Comparison of ENCODE assay signal across 16 cellular contexts in genomic region chr13:35987572-35988513, GRCh38.
DNase-seq lines count a peak whose midpoint lies in the region; TF ChIP-seq lines count a peak whose summit lies in the region.
"Had no signal": no experiment of that assay in that cellular context is flagged by ENCODE, and none has a peak within 500 bp of the region (broad histone marks: within the 10 kb centered on the region; RNA-seq: fewer than 3 reads in every experiment).

No MANE protein-coding gene starts in this region.

- H3K27me3 Mint-ChIP-seq in mesothelial cell of epicardium (ENCODE audit: low read depth) = no peaks in the 10 kb centered on the region

- H3K4me1 Mint-ChIP-seq in mesothelial cell of epicardium = peaks cover 61% of the 10 kb centered on the region
- H3K4me1 Mint-ChIP-seq: activated naive CD8-positive, alpha-beta T cell treated with anti-CD3 and anti-CD28 coated beads, Interleukin-2, amount 50 U/mL, for 24 hours; IgD-negative memory B cell; stimulated activated naive B cell treated with anti-CD40 and anti-IgM and Interleukin-4, amounts not matched to agents 10 μg/mL and 1 μg/mL and 100 μg/mL, for 72 hours had no signal

- no peaks in the 10 kb centered on the region for H3K9me3 Mint-ChIP-seq in mesothelial cell of epicardium
- H3K9me3 Mint-ChIP-seq: activated naive CD8-positive, alpha-beta T cell treated with anti-CD3 and anti-CD28 coated beads, Interleukin-2, amount 50 U/mL, for 24 hours; IgD-negative memory B cell had no signal

- H3K27ac Mint-ChIP-seq in mesothelial cell of epicardium = peak overlapping the region; percentile 79
- H3K27ac Mint-ChIP-seq: activated naive CD8-positive, alpha-beta T cell treated with anti-CD3 and anti-CD28 coated beads, Interleukin-2, amount 50 U/mL, for 24 hours; activated T-cell treated with anti-CD3 and anti-CD28 coated beads, Interleukin-2, amount 50 U/mL, for 72 hours; IgD-negative memory B cell; stimulated activated naive B cell treated with anti-CD40 and anti-IgM and Interleukin-4, amounts not matched to agents 10 μg/mL and 1 μg/mL and 100 μg/mL, for 72 hours had no signal

- DNase-seq in H4 (ENCODE audit: low spot score) = peak; percentile 29
- DNase-seq in NCI-H2107 (lab: John Stamatoyannopoulos, UW) = peak; percentile 14
- DNase-seq in mesothelial cell of epicardium (ENCODE audit: low spot score in 2 of 2, unreplicated experiment in 2 of 2) = no peak
- no peak for DNase-seq in occipital lobe (lab: John Stamatoyannopoulos, UW)
- no peak for DNase-seq in NOMO-1 treated with dmso at 0.1 percent for 144 hours (lab: John Stamatoyannopoulos, UW; ENCODE audit: unreplicated experiment)
- DNase-seq in NCI-H1105 (lab: John Stamatoyannopoulos, UW) = no peak
- DNase-seq in HT-29 (ENCODE audit: low spot score) = no peak
- DNase-seq: activated CD4-positive, alpha-beta T cell treated with anti-CD3 and anti-CD28 coated beads, Interleukin-2, amount 50 U/mL, for 48 hours; activated naive CD8-positive, alpha-beta T cell treated with anti-CD3 and anti-CD28 coated beads, Interleukin-2, amount 50 U/mL, for 24 hours; activated T-cell treated with anti-CD3 and anti-CD28 coated beads, Interleukin-2, amount 50 U/mL, for 72 hours; effector memory CD4-positive, alpha-beta T cell; NCI-H1105 treated with DMSO at 0.1 percent for 48 hours; SIG-M5; stimulated activated naive B cell treated with anti-CD40 and anti-IgM and Interleukin-4, amounts not matched to agents 10 μg/mL and 1 μg/mL and 100 μg/mL, for 72 hours had no signal

- TF ChIP-seq CTCF in mesothelial cell of epicardium (IDR thresholded peaks at IDR 0.05; ENCODE audit: unreplicated experiment) = no peak

- no peaks in the 10 kb centered on the region for H3K36me3 Mint-ChIP-seq in mesothelial cell of epicardium
- H3K36me3 Mint-ChIP-seq: IgD-negative memory B cell; stimulated activated naive B cell treated with anti-CD40 and anti-IgM and Interleukin-4, amounts not matched to agents 10 μg/mL and 1 μg/mL and 100 μg/mL, for 72 hours had no signal

- no peak overlapping the region for H3K4me3 Mint-ChIP-seq in mesothelial cell of epicardium
- H3K4me3 Mint-ChIP-seq: activated naive CD8-positive, alpha-beta T cell treated with anti-CD3 and anti-CD28 coated beads, Interleukin-2, amount 50 U/mL, for 24 hours; activated T-cell treated with anti-CD3 and anti-CD28 coated beads, Interleukin-2, amount 50 U/mL, for 72 hours; IgD-negative memory B cell; stimulated activated naive B cell treated with anti-CD40 and anti-IgM and Interleukin-4, amounts not matched to agents 10 μg/mL and 1 μg/mL and 100 μg/mL, for 72 hours had no signal

- H3K27ac ChIP-seq in angular gyrus (ENCODE audit: low read depth, low read length) = peak overlapping the region; percentile 35

Comparison
In these comparisons a context has a peak if more than half of its experiments do, and no peak if none do; other contexts are left out.
1. DNase-seq: peak in H4 (single experiment) and NCI-H2107 (single experiment); none in mesothelial cell of epicardium (0 of 2), occipital lobe (single experiment), NOMO-1 treated with dmso at 0.1 percent for 144 hours (single experiment), NCI-H1105 (single experiment) and HT-29 (single experiment).